ENCODE assay signal across 9 cellular contexts in genomic region chr19:6521718-6522646, GRCh38. TPM values are rescaled to one million over a fixed set of nuclear protein-coding genes. Genes with fewer than 3 reads are reported as not detected.
A peak's percentile ranks its signal among the peaks of the same experiment; 100 is the strongest.
DNase-seq lines count a peak whose midpoint lies in the region; ATAC-seq and TF ChIP-seq lines count a peak whose summit lies in the region.
"Had no signal": no experiment of that assay in that cellular context is flagged by ENCODE, and none has a peak within 500 bp of the region (broad histone marks: within the 10 kb centered on the region; RNA-seq: fewer than 3 reads in every experiment).

No MANE protein-coding gene starts in this region.

- intact Hi-C loops in esophagus squamous epithelium (cut with DNase I): no loop called here

- TF ChIP-seq POLR2A in esophagus squamous epithelium (IDR thresholded peaks at IDR 0.05): no peak

- peak; percentile 46 for ATAC-seq in GM21390 (IDR thresholded peaks at IDR 0.05; ENCODE audit: unreplicated experiment)

- peak; percentile 27 for DNase-seq in ELF-1 (ENCODE audit: low read depth, low spot score)
- DNase-seq in MG63: peak; percentile 20
- peak; percentile 38 for DNase-seq in activated effector memory CD4-positive, alpha-beta T cell treated with Interleukin-2 at 50 U/mL for 16 hours
- DNase-seq in stimulated activated CD8-positive, alpha-beta memory T cell treated with anti-CD3 and anti-CD28 coated beads, Interleukin-12 subunit alpha, Interleukin-12 subunit beta, amount 100 ng/mL, for 4 hours (ENCODE audit: low read depth): peak; percentile 68
- DNase-seq in globus pallidus (ENCODE audit: low spot score): no peak
- DNase-seq in esophagus squamous epithelium (lab: John Stamatoyannopoulos, UW): no peak
- no peak for DNase-seq in NCI-H345 (lab: John Stamatoyannopoulos, UW)

- H3K4me1 ChIP-seq in esophagus squamous epithelium: peaks cover 4 to 27% (median 18%) of the 10 kb centered on the region in 3 donors

- 54 to 58% methylated on average over 11 of the region's 20 CpGs for WGBS in esophagus squamous epithelium, 2 donors

- H3K27ac ChIP-seq in esophagus squamous epithelium: no peak overlapping the region

- no peaks in the 10 kb centered on the region for H3K9me3 ChIP-seq in MG63
- H3K9me3 ChIP-seq in esophagus squamous epithelium: no peaks in the 10 kb centered on the region

- no peaks in the 10 kb centered on the region for H3K27me3 ChIP-seq in MG63
- H3K27me3 ChIP-seq in esophagus squamous epithelium: peaks cover 0 to 7% (median 0%) of the 10 kb centered on the region in 4 donors

- H3K4me3 ChIP-seq in MG63: no peak overlapping the region
- no peak overlapping the region for H3K4me3 ChIP-seq in esophagus squamous epithelium

- no peak for TF ChIP-seq CTCF in esophagus squamous epithelium (IDR thresholded peaks at IDR 0.05)

- H3K36me3 ChIP-seq in MG63 (no peaks in the 10 kb centered on the region), esophagus squamous epithelium (no peaks in the 10 kb centered on the region)

RNA-seq across cellular contexts. Expression of gene TNFSF9, which starts 8.8 kb away (rescaled TPM):
- total RNA-seq in MG63 (2014; rRNA removed; shearing (Covaris generic); ENCODE audit: low replicate concordance): 4.5 and 10.5 TPM in 2 replicates
- total RNA-seq in esophagus squamous epithelium: 10 to 100 TPM in 3 of 4 donors, 1 to 10 TPM in 1; 6.3 to 21.6 (median 17.8) TPM

RNA-seq across cellular contexts. Expression of gene TUBB4A, which starts 19.9 kb away (rescaled TPM):
- 0.03 TPM in 1 of 2 replicates, not detected in the other for total RNA-seq in MG63 (2014; rRNA removed; shearing (Covaris generic); ENCODE audit: low replicate concordance)
- total RNA-seq in esophagus squamous epithelium: 1 to 10 TPM in 1 of 4 donors, not detected in 3; 7.8 TPM
- total RNA-seq: endothelial cell of umbilical vein had no signal

RNA-seq across cellular contexts. Expression of gene DENND1C, which starts 40.4 kb away (rescaled TPM):
- not detected in 2 replicates for total RNA-seq in MG63 (2014; rRNA removed; shearing (Covaris generic); ENCODE audit: low replicate concordance)
- 1 to 10 TPM in 2 of 4 donors, under 1 TPM in 2; 0.62 to 4.2 (median 1.2) TPM for total RNA-seq in esophagus squamous epithelium
- total RNA-seq: endothelial cell of umbilical vein had no signal

RNA-seq across cellular contexts. Expression of gene CRB3, which starts 57.9 kb away (rescaled TPM):
- not detected in 2 replicates for total RNA-seq in MG63 (2014; rRNA removed; shearing (Covaris generic); ENCODE audit: low replicate concordance)
- total RNA-seq in esophagus squamous epithelium: 10 to 100 TPM; 42.9 to 61.9 (median 56.2) TPM
- total RNA-seq: endothelial cell of umbilical vein had no signal

Comparison
In these comparisons a context has a peak if more than half of its experiments do, and no peak if none do; other contexts are left out.
1. DNase-seq: peak in ELF-1 (single experiment), MG63 (single experiment), activated effector memory CD4-positive, alpha-beta T cell treated with Interleukin-2 at 50 U/mL for 16 hours (single experiment) and stimulated activated CD8-positive, alpha-beta memory T cell treated with anti-CD3 and anti-CD28 coated beads, Interleukin-12 subunit alpha, Interleukin-12 subunit beta, amount 100 ng/mL, for 4 hours (single experiment); none in globus pallidus (single experiment), esophagus squamous epithelium (single experiment) and NCI-H345 (single experiment).